23 cellular contexts compared by ENCODE assay signal in the genomic region with DNA sequence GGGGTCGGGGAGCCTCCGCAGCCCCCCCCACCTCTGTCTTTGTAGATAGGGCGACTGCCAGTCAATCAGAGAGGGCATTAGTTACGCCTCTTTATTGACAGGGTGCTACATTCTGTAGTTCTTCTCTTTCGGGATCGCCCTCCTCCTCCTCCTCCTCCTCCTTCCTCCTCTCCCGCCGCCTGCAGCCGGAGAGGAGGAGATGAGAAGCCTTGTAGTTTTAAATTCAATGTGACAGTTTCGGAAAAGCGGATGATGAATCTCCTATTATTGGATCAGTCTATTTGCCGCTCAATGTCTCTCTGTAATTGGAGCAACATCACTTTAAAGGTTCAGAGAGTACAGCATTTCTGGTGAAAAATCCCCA. TPM values are rescaled to one million over a fixed set of nuclear protein-coding genes. Genes with fewer than 3 reads are reported as not detected.
DNase-seq lines count a peak whose midpoint lies in the region; ATAC-seq, FAIRE-seq and TF ChIP-seq lines count a peak whose summit lies in the region.
"Had no signal": no experiment of that assay in that cellular context is flagged by ENCODE, and none has a peak within 500 bp of the region (broad histone marks: within the 10 kb centered on the region; RNA-seq: fewer than 3 reads in every experiment).

No MANE protein-coding gene starts in this region.

- no peak for TF ChIP-seq CTCF in lower leg skin (IDR thresholded peaks at IDR 0.05)

- peak; percentile 68 for FAIRE-seq in urothelium cell line (lab: Jason Lieb, UNC)
- FAIRE-seq: bronchial epithelial cell had no signal

- no peaks in the 10 kb centered on the region for H3K9me3 Mint-ChIP-seq in stimulated activated naive CD8-positive, alpha-beta T cell treated with anti-CD3 and anti-CD28 coated beads, Interleukin-15, Interleukin-2, amounts not matched to agents 100 ng/mL and 50 ng/mL, for 24 hours
- H3K9me3 Mint-ChIP-seq in stimulated activated naive CD8-positive, alpha-beta T cell treated with anti-CD3 and anti-CD28 coated beads, Interleukin-15, amount 100 ng/mL, for 72 hours = no peaks in the 10 kb centered on the region
- H3K9me3 Mint-ChIP-seq in activated T-helper 1 cell treated with anti-CD3 and anti-CD28 coated beads, Interleukin-12 subunit alpha, Interleukin-12 subunit beta, Interleukin-2, Interleukin-4 antibody, amounts not matched to agents 30 ng/mL and 10 ng/mL and 1 ng/mL, durations not matched to agents 14 hours and 24 hours and 36 hours = no peaks in the 10 kb centered on the region
- no peaks in the 10 kb centered on the region for H3K9me3 Mint-ChIP-seq in memory B cell
- H3K9me3 Mint-ChIP-seq: activated naive CD4-positive, alpha-beta T cell treated with anti-CD3 and anti-CD28 coated beads for 36 hours; mesothelial cell of epicardium had no signal

- DNase-seq in stimulated activated naive CD8-positive, alpha-beta T cell treated with anti-CD3 and anti-CD28 coated beads, Interleukin-15, amount 100 ng/mL, for 72 hours = no peak
- DNase-seq in activated T-helper 1 cell treated with anti-CD3 and anti-CD28 coated beads, Interleukin-12 subunit alpha, Interleukin-12 subunit beta, Interleukin-2, Interleukin-4 antibody, amounts not matched to agents 30 ng/mL and 10 ng/mL and 1 ng/mL, durations not matched to agents 14 hours and 24 hours and 36 hours (ENCODE audit: low spot score) = no peak
- DNase-seq in memory B cell (ENCODE audit: low spot score in 2 of 2) (no peak), urothelium cell line (ENCODE audit: low spot score) (no peak), CD1c-positive myeloid dendritic cell (ENCODE audit: extremely low spot score) (no peak), lower leg skin (ENCODE audit: low spot score in 2 of 2) (no peak)
- DNase-seq: activated naive CD4-positive, alpha-beta T cell treated with anti-CD3 and anti-CD28 coated beads for 36 hours; DMS79 treated with DMSO at 0.1 percent for 48 hours; hippocampal formation; MM.1S; NCI-H1930; PC-3; stimulated activated CD4-positive, alpha-beta T cell treated with anti-CD3 and anti-CD28 coated beads, Interleukin-4, amount 100 ng/mL, for 24 hours; stimulated activated CD8-positive, alpha-beta memory T cell treated with anti-CD3 and anti-CD28 coated beads, Interleukin-4, amount 100 ng/mL, for 48 hours; thyroid gland had no signal

- intact Hi-C loops in activated T-helper 1 cell treated with anti-CD3 and anti-CD28 coated beads, Interleukin-12 subunit alpha, Interleukin-12 subunit beta, Interleukin-2, Interleukin-4 antibody, amounts not matched to agents 30 ng/mL and 10 ng/mL and 1 ng/mL, durations not matched to agents 14 hours and 24 hours and 36 hours (cut with micrococcal nuclease) = loop anchor here (5.0 kb wide), 1 partner anchor 435 kb away; no protein-coding TSS in a partner anchor
- intact Hi-C loops in lower leg skin (cut with DNase I; ENCODE audit: low total_unique reads) = no loop called here

- peaks cover 6% of the 10 kb centered on the region for H3K36me3 Mint-ChIP-seq in stimulated activated naive CD8-positive, alpha-beta T cell treated with anti-CD3 and anti-CD28 coated beads, Interleukin-15, Interleukin-2, amounts not matched to agents 100 ng/mL and 50 ng/mL, for 24 hours (ENCODE audit: low read depth)
- H3K36me3 Mint-ChIP-seq in activated T-helper 1 cell treated with anti-CD3 and anti-CD28 coated beads, Interleukin-12 subunit alpha, Interleukin-12 subunit beta, Interleukin-2, Interleukin-4 antibody, amounts not matched to agents 30 ng/mL and 10 ng/mL and 1 ng/mL, durations not matched to agents 14 hours and 24 hours and 36 hours (ENCODE audit: low read depth) = peaks cover 2% of the 10 kb centered on the region
- H3K36me3 Mint-ChIP-seq in memory B cell = peaks cover 1% of the 10 kb centered on the region
- H3K36me3 Mint-ChIP-seq: mesothelial cell of epicardium had no signal

- peaks cover 29% of the 10 kb centered on the region for H3K4me1 Mint-ChIP-seq in stimulated activated naive CD8-positive, alpha-beta T cell treated with anti-CD3 and anti-CD28 coated beads, Interleukin-15, Interleukin-2, amounts not matched to agents 100 ng/mL and 50 ng/mL, for 24 hours (ENCODE audit: low read depth)
- H3K4me1 Mint-ChIP-seq in stimulated activated naive CD8-positive, alpha-beta T cell treated with anti-CD3 and anti-CD28 coated beads, Interleukin-15, amount 100 ng/mL, for 72 hours = peaks cover 44% of the 10 kb centered on the region
- H3K4me1 Mint-ChIP-seq in activated T-helper 1 cell treated with anti-CD3 and anti-CD28 coated beads, Interleukin-12 subunit alpha, Interleukin-12 subunit beta, Interleukin-2, Interleukin-4 antibody, amounts not matched to agents 30 ng/mL and 10 ng/mL and 1 ng/mL, durations not matched to agents 14 hours and 24 hours and 36 hours (ENCODE audit: low read depth) = peaks cover 11% of the 10 kb centered on the region
- peaks cover 2% of the 10 kb centered on the region for H3K4me1 Mint-ChIP-seq in memory B cell

- no peak overlapping the region for H3K4me3 ChIP-seq in lower leg skin (ENCODE audit: low read depth, poor library complexity, severe bottlenecking)
- H3K4me3 ChIP-seq: BLaER1, skin epidermis, thyroid gland had no signal

- H3K27me3 Mint-ChIP-seq in stimulated activated naive CD8-positive, alpha-beta T cell treated with anti-CD3 and anti-CD28 coated beads, Interleukin-15, Interleukin-2, amounts not matched to agents 100 ng/mL and 50 ng/mL, for 24 hours = peaks cover 62% of the 10 kb centered on the region
- peaks cover 74% of the 10 kb centered on the region for H3K27me3 Mint-ChIP-seq in stimulated activated naive CD8-positive, alpha-beta T cell treated with anti-CD3 and anti-CD28 coated beads, Interleukin-15, amount 100 ng/mL, for 72 hours
- peaks cover 53% of the 10 kb centered on the region for H3K27me3 Mint-ChIP-seq in activated T-helper 1 cell treated with anti-CD3 and anti-CD28 coated beads, Interleukin-12 subunit alpha, Interleukin-12 subunit beta, Interleukin-2, Interleukin-4 antibody, amounts not matched to agents 30 ng/mL and 10 ng/mL and 1 ng/mL, durations not matched to agents 14 hours and 24 hours and 36 hours (ENCODE audit: insufficient read depth)
- H3K27me3 Mint-ChIP-seq in memory B cell = peaks cover 19% of the 10 kb centered on the region

- ATAC-seq in stimulated activated naive CD8-positive, alpha-beta T cell treated with anti-CD3 and anti-CD28 coated beads, Interleukin-15, amount 100 ng/mL, for 72 hours = no peak
- ATAC-seq in memory B cell (ENCODE audit: low read depth) (no peak), GM19328 (IDR thresholded peaks at IDR 0.05; ENCODE audit: unreplicated experiment) (no peak)

- no peak for TF ChIP-seq POLR2A in lower leg skin (IDR thresholded peaks at IDR 0.05)

- peak overlapping the region; percentile 14 for H3K27ac Mint-ChIP-seq in stimulated activated naive CD8-positive, alpha-beta T cell treated with anti-CD3 and anti-CD28 coated beads, Interleukin-15, Interleukin-2, amounts not matched to agents 100 ng/mL and 50 ng/mL, for 24 hours
- no peak overlapping the region for H3K27ac Mint-ChIP-seq in stimulated activated naive CD8-positive, alpha-beta T cell treated with anti-CD3 and anti-CD28 coated beads, Interleukin-15, amount 100 ng/mL, for 72 hours
- peak overlapping the region; percentile 86 for H3K27ac Mint-ChIP-seq in activated T-helper 1 cell treated with anti-CD3 and anti-CD28 coated beads, Interleukin-12 subunit alpha, Interleukin-12 subunit beta, Interleukin-2, Interleukin-4 antibody, amounts not matched to agents 30 ng/mL and 10 ng/mL and 1 ng/mL, durations not matched to agents 14 hours and 24 hours and 36 hours
- H3K27ac Mint-ChIP-seq in memory B cell = peak overlapping the region; percentile 79
- H3K27ac Mint-ChIP-seq: activated naive CD4-positive, alpha-beta T cell treated with anti-CD3 and anti-CD28 coated beads for 36 hours; mesothelial cell of epicardium had no signal

- peak overlapping the region; percentile 44 for H3K4me3 Mint-ChIP-seq in stimulated activated naive CD8-positive, alpha-beta T cell treated with anti-CD3 and anti-CD28 coated beads, Interleukin-15, Interleukin-2, amounts not matched to agents 100 ng/mL and 50 ng/mL, for 24 hours
- no peak overlapping the region for H3K4me3 Mint-ChIP-seq in stimulated activated naive CD8-positive, alpha-beta T cell treated with anti-CD3 and anti-CD28 coated beads, Interleukin-15, amount 100 ng/mL, for 72 hours
- no peak overlapping the region for H3K4me3 Mint-ChIP-seq in activated T-helper 1 cell treated with anti-CD3 and anti-CD28 coated beads, Interleukin-12 subunit alpha, Interleukin-12 subunit beta, Interleukin-2, Interleukin-4 antibody, amounts not matched to agents 30 ng/mL and 10 ng/mL and 1 ng/mL, durations not matched to agents 14 hours and 24 hours and 36 hours
- no peak overlapping the region for H3K4me3 Mint-ChIP-seq in memory B cell
- H3K4me3 Mint-ChIP-seq: activated naive CD4-positive, alpha-beta T cell treated with anti-CD3 and anti-CD28 coated beads for 36 hours; mesothelial cell of epicardium had no signal

- WGBS in lower leg skin, 2 donors = 5 to 6% methylated on average over 12 of the region's 12 CpGs

RNA-seq across cellular contexts. Expression of a gene that starts 0.6 kb away (rescaled TPM):
- not detected in 2 replicates for total RNA-seq in activated T-helper 1 cell treated with anti-CD3 and anti-CD28 coated beads, Interleukin-12 subunit alpha, Interleukin-12 subunit beta, Interleukin-2, Interleukin-4 antibody, amounts not matched to agents 30 ng/mL and 10 ng/mL and 1 ng/mL, durations not matched to agents 14 hours and 24 hours and 36 hours
- total RNA-seq in lower leg skin = not detected
- total RNA-seq: activated CD8-positive, alpha-beta memory T cell treated with anti-CD3 and anti-CD28 coated beads for 36 hours; activated naive CD4-positive, alpha-beta T cell treated with anti-CD3 and anti-CD28 coated beads for 36 hours; bronchial epithelial cell; mesothelial cell of epicardium; PC-3; SK-MEL-5; thyroid gland had no signal

Comparison
In these comparisons a context has a peak if more than half of its experiments do, and no peak if none do; other contexts are left out.
1. H3K27ac Mint-ChIP-seq: peak in stimulated activated naive CD8-positive, alpha-beta T cell treated with anti-CD3 and anti-CD28 coated beads, Interleukin-15, Interleukin-2, amounts not matched to agents 100 ng/mL and 50 ng/mL, for 24 hours (single experiment), activated T-helper 1 cell treated with anti-CD3 and anti-CD28 coated beads, Interleukin-12 subunit alpha, Interleukin-12 subunit beta, Interleukin-2, Interleukin-4 antibody, amounts not matched to agents 30 ng/mL and 10 ng/mL and 1 ng/mL, durations not matched to agents 14 hours and 24 hours and 36 hours (single experiment) and memory B cell (single experiment); none in stimulated activated naive CD8-positive, alpha-beta T cell treated with anti-CD3 and anti-CD28 coated beads, Interleukin-15, amount 100 ng/mL, for 72 hours (0 of 2).